ENCODE assay signal across 17 cellular contexts in the genomic region with DNA sequence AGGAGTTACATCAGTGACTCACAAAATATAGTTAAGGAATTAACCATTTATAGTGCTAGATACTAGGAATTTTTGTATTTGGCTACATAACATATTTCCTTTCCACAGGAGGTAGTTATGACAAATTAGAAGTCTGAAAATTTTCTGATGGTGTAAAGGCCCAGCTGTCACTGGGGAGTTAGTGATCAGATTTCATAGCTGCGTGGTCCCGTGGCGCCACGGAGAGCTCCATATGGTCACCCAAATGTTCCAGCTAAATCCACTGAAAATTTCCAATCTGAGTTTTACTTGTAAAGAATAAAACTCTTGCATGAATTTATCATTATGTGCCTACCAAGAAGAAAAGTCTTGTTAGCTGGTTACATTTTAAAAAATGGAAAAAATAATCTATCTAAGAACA.
A peak's percentile ranks its signal among the peaks of the same experiment; 100 is the strongest.
DNase-seq lines count a peak whose midpoint lies in the region; ATAC-seq and TF ChIP-seq lines count a peak whose summit lies in the region.
"Had no signal": no experiment of that assay in that cellular context is flagged by ENCODE, and none has a peak within 500 bp of the region (broad histone marks: within the 10 kb centered on the region; RNA-seq: fewer than 3 reads in every experiment).

No MANE protein-coding gene starts in this region.

- H3K4me1 Mint-ChIP-seq in progenitor cell of endocrine pancreas (ENCODE audit: low read depth), result no peaks in the 10 kb centered on the region
- no peaks in the 10 kb centered on the region for H3K4me1 Mint-ChIP-seq in CD8-positive, alpha-beta T cell (ENCODE audit: low read depth)

- no peak overlapping the region for H3K4me3 Mint-ChIP-seq in progenitor cell of endocrine pancreas (ENCODE audit: low read depth)
- no peak overlapping the region for H3K4me3 Mint-ChIP-seq in CD8-positive, alpha-beta T cell
- H3K4me3 Mint-ChIP-seq: GM23338 had no signal

- H3K27me3 Mint-ChIP-seq in progenitor cell of endocrine pancreas, result no peaks in the 10 kb centered on the region
- no peaks in the 10 kb centered on the region for H3K27me3 Mint-ChIP-seq in CD8-positive, alpha-beta T cell (ENCODE audit: low read depth)

- no peaks in the 10 kb centered on the region for H3K27me3 ChIP-seq in CD8-positive, alpha-beta T cell (ENCODE audit: insufficient read depth, low read length)

- no peak for TF ChIP-seq CTCF in GM10266 (IDR thresholded peaks at IDR 0.05; ENCODE audit: control insufficient read depth, insufficient read depth, low read depth, missing control alignments)
- no peak for TF ChIP-seq CTCF in progenitor cell of endocrine pancreas (IDR thresholded peaks at IDR 0.05; ENCODE audit: unreplicated experiment)
- no peak for TF ChIP-seq CTCF in CD8-positive, alpha-beta T cell (IDR thresholded peaks at IDR 0.05)

- no peaks in the 10 kb centered on the region for H3K36me3 Mint-ChIP-seq in progenitor cell of endocrine pancreas (ENCODE audit: insufficient read depth)
- H3K36me3 Mint-ChIP-seq in CD8-positive, alpha-beta T cell, result no peaks in the 10 kb centered on the region

- H3K27ac Mint-ChIP-seq in progenitor cell of endocrine pancreas, result no peak overlapping the region
- H3K27ac Mint-ChIP-seq in CD8-positive, alpha-beta T cell, result no peak overlapping the region
- H3K27ac Mint-ChIP-seq: GM23338 had no signal

- no peak for ATAC-seq in CD8-positive, alpha-beta T cell
- ATAC-seq: GM23338, K562 had no signal

- H3K4me1 ChIP-seq in CD8-positive, alpha-beta T cell (ENCODE audit: insufficient read depth, low read length), result no peaks in the 10 kb centered on the region
- H3K4me1 ChIP-seq: Caco-2 had no signal

- H3K27ac ChIP-seq in CD8-positive, alpha-beta T cell (ENCODE audit: low read depth, low read length), result no peak overlapping the region

- DNase-seq in NCI-H1694 treated with DMSO at 0.1 percent for 48 hours (lab: John Stamatoyannopoulos, UW) (peak; percentile 90), NCI-H82 treated with DMSO at 0.1 percent for 48 hours (lab: John Stamatoyannopoulos, UW; ENCODE audit: unreplicated experiment) (peak; percentile 66), inferior parietal cortex (ENCODE audit: extremely low spot score) (peak; percentile 11), GM10266 (ENCODE audit: extremely low spot score) (no peak), progenitor cell of endocrine pancreas (ENCODE audit: low spot score, unreplicated experiment) (no peak)
- DNase-seq in stimulated activated CD4-positive, alpha-beta T cell treated with anti-CD3 and anti-CD28 coated beads, Interleukin-4, amount 100 ng/mL, for 1 hour, result no peak
- DNase-seq in CD8-positive, alpha-beta T cell, result no peak
- DNase-seq: ACHN; AML-193; Caco-2; NCI-H1417 treated with DMSO at 0.1 percent for 48 hours; NCI-H2029 treated with DMSO at 0.1 percent for 48 hours; NCI-H526; NK-92 treated with Interleukin-12 subunit alpha and Interleukin-12 subunit beta, amount 100 ng/mL, for 24 hours; SHP77 had no signal

- POLR2A ChIA-PET in CD8-positive, alpha-beta T cell (lab: Charles Lee), result no interaction called here

- no peaks in the 10 kb centered on the region for H3K36me3 ChIP-seq in CD8-positive, alpha-beta T cell (ENCODE audit: insufficient read depth, low read length)

- no peaks in the 10 kb centered on the region for H3K9me3 ChIP-seq in CD8-positive, alpha-beta T cell (ENCODE audit: low read length)
- H3K9me3 ChIP-seq: Caco-2 had no signal

- no peaks in the 10 kb centered on the region for H3K9me3 Mint-ChIP-seq in progenitor cell of endocrine pancreas (ENCODE audit: low read depth)
- peaks cover 3% of the 10 kb centered on the region for H3K9me3 Mint-ChIP-seq in CD8-positive, alpha-beta T cell
- H3K9me3 Mint-ChIP-seq: GM23338 had no signal

- intact Hi-C loops in CD8-positive, alpha-beta T cell (cut with DNase I, micrococcal nuclease), result no loop called here

- no peak overlapping the region for H3K4me3 ChIP-seq in CD8-positive, alpha-beta T cell (ENCODE audit: low read depth, low read length)
- H3K4me3 ChIP-seq: GM23338, K562 had no signal

- CTCF ChIA-PET in CD8-positive, alpha-beta T cell (lab: Charles Lee), result no interaction called here

Comparison
In these comparisons a context has a peak if more than half of its experiments do, and no peak if none do; other contexts are left out.
1. DNase-seq: peak in NCI-H1694 treated with DMSO at 0.1 percent for 48 hours (single experiment), NCI-H82 treated with DMSO at 0.1 percent for 48 hours (single experiment) and inferior parietal cortex (single experiment); none in GM10266 (single experiment), progenitor cell of endocrine pancreas (single experiment), stimulated activated CD4-positive, alpha-beta T cell treated with anti-CD3 and anti-CD28 coated beads, Interleukin-4, amount 100 ng/mL, for 1 hour (single experiment) and CD8-positive, alpha-beta T cell (0 of 7).